ENCODE assay signal across 9 cellular contexts in the genomic region with DNA sequence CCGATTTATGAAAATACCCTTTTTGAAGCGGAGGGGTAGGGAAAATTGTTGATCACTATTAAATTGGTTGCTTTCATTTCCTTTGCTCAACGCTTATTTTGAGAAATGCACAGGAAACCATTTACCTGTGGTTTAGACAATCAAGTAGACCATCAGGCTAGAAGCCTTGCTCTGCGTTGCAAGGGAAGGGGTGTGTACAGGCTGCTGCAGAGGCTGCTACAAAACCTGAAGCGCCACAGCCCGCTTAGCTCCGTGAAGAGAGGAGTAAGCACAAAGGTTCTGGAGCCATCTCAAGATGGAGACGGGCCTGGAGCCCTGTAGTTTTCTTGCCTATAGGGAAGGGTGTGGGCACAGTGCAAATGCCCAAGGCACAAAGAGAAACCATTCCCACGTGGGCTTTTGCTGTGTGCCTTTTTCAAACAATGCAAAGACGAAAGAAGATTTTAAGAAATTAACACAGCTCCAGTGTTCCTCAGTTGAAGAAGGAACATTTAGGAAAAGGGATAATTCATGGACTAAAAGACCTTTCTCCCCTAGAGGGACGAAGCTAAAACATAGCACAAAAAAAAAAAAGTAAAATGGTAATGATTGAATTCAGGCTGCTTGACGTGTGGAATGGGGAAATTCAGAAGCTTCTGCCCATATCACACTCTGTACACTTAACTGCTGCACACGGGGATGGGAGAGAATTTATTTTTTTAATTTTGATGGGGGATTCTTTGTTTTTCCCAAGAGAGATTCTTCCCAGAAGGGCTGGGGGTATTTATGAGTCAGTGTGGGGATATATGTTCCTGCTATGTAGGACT. TPM values are rescaled to one million over a fixed set of nuclear protein-coding genes. Genes with fewer than 3 reads are reported as not detected.
DNase-seq lines count a peak whose midpoint lies in the region; ATAC-seq, FAIRE-seq and TF ChIP-seq lines count a peak whose summit lies in the region.
"Had no signal": no experiment of that assay in that cellular context is flagged by ENCODE, and none has a peak within 500 bp of the region (broad histone marks: within the 10 kb centered on the region; RNA-seq: fewer than 3 reads in every experiment).

No MANE protein-coding gene starts in this region.

- no peaks in the 10 kb centered on the region for H3K9me3 ChIP-seq in CD4-positive, alpha-beta memory T cell (ENCODE audit: control insufficient read depth in 1 of 2, low read length in 2 of 2)
- peaks cover 2% of the 10 kb centered on the region for H3K9me3 ChIP-seq in keratinocyte (ENCODE audit: control insufficient read depth, low read depth, low read length)

- H3K4me1 Mint-ChIP-seq in CD4-positive, alpha-beta memory T cell, result peaks cover 19 to 61% (median 43%) of the 10 kb centered on the region in 4 donors
- peaks cover 63% of the 10 kb centered on the region for H3K4me1 Mint-ChIP-seq in brain

- H3K27ac ChIP-seq in CD4-positive, alpha-beta memory T cell (ENCODE audit: low read depth, low read length), result peak overlapping the region; percentile 60
- peak overlapping the region; percentile 99 for H3K27ac ChIP-seq in HL-60 (replicated peaks)
- peak overlapping the region; percentile 17 for H3K27ac ChIP-seq in keratinocyte (ENCODE audit: control insufficient read depth, insufficient read depth, low read length)

- H3K4me3 ChIP-seq in CD4-positive, alpha-beta memory T cell (ENCODE audit: low read length in 2 of 2), result peak overlapping the region; percentile 30 to 85
- no peak overlapping the region for H3K4me3 ChIP-seq in HL-60 (replicated peaks; ENCODE audit: insufficient read depth, low read length)
- no peak overlapping the region for H3K4me3 ChIP-seq in keratinocyte (ENCODE audit: control insufficient read depth in 2 of 3, extremely low read depth in 1 of 3, insufficient read depth in 2 of 3, low read depth in 1 of 3, low read length in 3 of 3)

- peak overlapping the region; percentile 41 for H3K9ac ChIP-seq in keratinocyte (ENCODE audit: control insufficient read depth, extremely low read depth, insufficient read depth, low read length)

- FAIRE-seq in keratinocyte (lab: Jason Lieb, UNC), result no peak

- peaks cover 9% of the 10 kb centered on the region for H3K36me3 ChIP-seq in CD4-positive, alpha-beta memory T cell (ENCODE audit: insufficient read depth, low read length)
- no peaks in the 10 kb centered on the region for H3K36me3 ChIP-seq in keratinocyte (ENCODE audit: control insufficient read depth in 2 of 2, extremely low read depth in 1 of 2, insufficient read depth in 2 of 2, low read length in 2 of 2)

- CTCF ChIA-PET in CD4-positive, alpha-beta memory T cell (lab: Charles Lee; ENCODE audit: partially characterized antibody), result interaction anchor here (0.9 to 16.4 kb wide), 16 partner anchors 8 to 509 kb away, joined by 3 to 172 read pairs (median 6); no protein-coding TSS in a partner anchor

- peak overlapping the region; percentile 92 to 99 (median 97) for H3K4me3 Mint-ChIP-seq in CD4-positive, alpha-beta memory T cell
- H3K4me3 Mint-ChIP-seq in brain, result peak overlapping the region; percentile 90 to 97 (median 95)

- ATAC-seq in GM19452 (IDR thresholded peaks at IDR 0.05; ENCODE audit: unreplicated experiment), result peak; percentile 47

- H2AFZ ChIP-seq in keratinocyte (ENCODE audit: control insufficient read depth, low read length), result no peak overlapping the region

- H3K9me1 ChIP-seq in keratinocyte (ENCODE audit: control insufficient read depth, extremely low read depth, insufficient read depth, low read length), result no peaks in the 10 kb centered on the region

- peak; percentile 79 to 88 (median 85) for DNase-seq in CD4-positive, alpha-beta memory T cell
- DNase-seq in HL-60 (ENCODE audit: low read depth in 1 of 2, low spot score in 1 of 2) (peak in 1 of 2 experiments; percentile 87), T-helper 2 cell (peak in 4 of 5 experiments; percentile 27 to 96 (median 71)), keratinocyte (ENCODE audit: low read depth, low spot score) (no peak), D341Med (ENCODE audit: low spot score) (no peak)
- DNase-seq in stimulated activated CD4-positive, alpha-beta T cell treated with anti-CD3 and anti-CD28 coated beads, TNF-alpha, amount 100 ng/mL, for 1 hour (ENCODE audit: low read depth in 3 of 3, low spot score in 1 of 3), result peak in 2 of 3 donors; percentile 63 to 64

- peaks cover 37 to 51% of the 10 kb centered on the region in 2 donors for H3K36me3 Mint-ChIP-seq in CD4-positive, alpha-beta memory T cell
- H3K36me3 Mint-ChIP-seq in brain, result peaks cover 30% of the 10 kb centered on the region

- H3K9me3 Mint-ChIP-seq in CD4-positive, alpha-beta memory T cell, result peaks cover 0 to 22% (median 2%) of the 10 kb centered on the region in 8 donors
- H3K9me3 Mint-ChIP-seq in brain, result peaks cover 0 to 6% (median 0%) of the 10 kb centered on the region in 5 experiments

- H3K4me1 ChIP-seq in CD4-positive, alpha-beta memory T cell (ENCODE audit: insufficient read depth, low read length), result peaks cover 50% of the 10 kb centered on the region
- peaks cover 10% of the 10 kb centered on the region for H3K4me1 ChIP-seq in keratinocyte (ENCODE audit: control insufficient read depth, extremely low read depth, insufficient read depth, low read length)

- no peaks in the 10 kb centered on the region for H3K27me3 Mint-ChIP-seq in CD4-positive, alpha-beta memory T cell
- H3K27me3 Mint-ChIP-seq in brain, result peaks cover 16% of the 10 kb centered on the region

- no peak for TF ChIP-seq CTCF in HL-60 (IDR thresholded peaks at IDR 0.05; ENCODE audit: insufficient read depth, low read length)
- TF ChIP-seq CTCF in brain (conservative IDR thresholded peaks at IDR 0.05), result no peak
- no peak for TF ChIP-seq CTCF in keratinocyte (optimal IDR thresholded peaks at IDR 0.05 in 1 of 3, IDR thresholded peaks at IDR 0.05 in 1 of 3, conservative IDR thresholded peaks at IDR 0.05 in 1 of 3; ENCODE audit: extremely low read depth in 1 of 3, insufficient read depth in 2 of 3, low read length in 3 of 3)

- intact Hi-C loops in CD4-positive, alpha-beta memory T cell (cut with micrococcal nuclease), result loop anchor here (1.0 to 5.0 kb wide), 4 partner anchors 21 to 114 kb away; no protein-coding TSS in a partner anchor

- dilution Hi-C loops in keratinocyte (cut with MboI; ENCODE audit: extremely low pct_ligation_motif_present, low sequenced_read_pairs), result no loop called here

- POLR2A ChIA-PET in CD4-positive, alpha-beta memory T cell (lab: Charles Lee; ENCODE audit: partially characterized antibody), result interaction anchor here (1.0 to 26.3 kb wide), 20 partner anchors 4 to 511 kb away, joined by 3 to 1769 read pairs (median 22); partner anchors contain the start of genes FAM9C and TMSB4X

- no peaks in the 10 kb centered on the region for H3K27me3 ChIP-seq in CD4-positive, alpha-beta memory T cell (ENCODE audit: insufficient read depth, low read length)
- H3K27me3 ChIP-seq in HL-60 (ENCODE audit: insufficient read depth, poor library complexity, severe bottlenecking) (no peaks in the 10 kb centered on the region), keratinocyte (ENCODE audit: control insufficient read depth, extremely low read depth, insufficient read depth, low read length) (no peaks in the 10 kb centered on the region)

- no peaks in the 10 kb centered on the region for H4K20me1 ChIP-seq in keratinocyte (ENCODE audit: control insufficient read depth, extremely low read depth, insufficient read depth, low read length)

- H3K79me2 ChIP-seq in keratinocyte (ENCODE audit: control insufficient read depth, insufficient read depth, low read length), result peaks cover 12% of the 10 kb centered on the region

- peak overlapping the region; percentile 25 for H3K4me2 ChIP-seq in keratinocyte (ENCODE audit: control insufficient read depth, extremely low read depth, insufficient read depth, low read depth, low read length)

- H3K27ac Mint-ChIP-seq in CD4-positive, alpha-beta memory T cell, result peak overlapping the region; percentile 94 to 99 (median 96)
- peak overlapping the region; percentile 91 to 100 (median 99) for H3K27ac Mint-ChIP-seq in brain

RNA-seq across cellular contexts. Expression of gene TMSB4X, which starts 3.5 kb away (rescaled TPM):
- total RNA-seq in CD4-positive, alpha-beta memory T cell, result 1,000 to 10,000 TPM; 4,851 to 5,116 TPM
- over 10,000 TPM; 27,942 to 36,115 TPM for polyA plus RNA-seq in CD4-positive, alpha-beta memory T cell
- 3,699 TPM for polyA plus RNA-seq in brain (ENCODE audit: insufficient read depth, low read depth, low replicate concordance)
- polyA plus RNA-seq in keratinocyte, result 2,237 to 2,800 TPM (median 2,500 TPM) in 3 replicates
- polyA plus RNA-seq in keratinocyte (2011; ENCODE audit: low read depth), result 4,864 TPM
- polyA plus RNA-seq in keratinocyte (2011; cell fraction: cytosol; rRNA removed), result 1,912 and 3,162 TPM in 2 replicates
- polyA plus RNA-seq in keratinocyte (2011; cell fraction: nucleus; rRNA removed), result 520 and 614 TPM in 2 replicates
- 3,005 and 4,221 TPM in 2 replicates for polyA plus RNA-seq in keratinocyte (2012; ENCODE audit: low replicate concordance)
- 245 to 1,139 TPM (median 824 TPM) in 3 replicates for polyA minus RNA-seq in keratinocyte
- polyA minus RNA-seq in keratinocyte (2011; cell fraction: cytosol; rRNA and poly(A)+ RNA removed), result 853 TPM
- 210 and 359 TPM in 2 replicates for polyA minus RNA-seq in keratinocyte (2011; cell fraction: nucleus; rRNA and poly(A)+ RNA removed)
- total RNA-seq: SK-MEL-5 had no signal

Comparison
In these comparisons a context has a peak if more than half of its experiments do, and no peak if none do; other contexts are left out.
1. DNase-seq: peak in CD4-positive, alpha-beta memory T cell (5 of 5), T-helper 2 cell (4 of 5) and stimulated activated CD4-positive, alpha-beta T cell treated with anti-CD3 and anti-CD28 coated beads, TNF-alpha, amount 100 ng/mL, for 1 hour (2 of 3); none in keratinocyte (single experiment) and D341Med (single experiment).
2. H3K27ac ChIP-seq: peak in every context shown above with its lines; median percentile 99 in HL-60; 60 in CD4-positive, alpha-beta memory T cell; 17 in keratinocyte.
3. H3K4me3 ChIP-seq: peak in CD4-positive, alpha-beta memory T cell (2 of 2); none in HL-60 (single experiment) and keratinocyte (0 of 3).